ENCODE assay signal across 14 cellular contexts in genomic region chr13:111963031-111963430, GRCh38.
DNase-seq lines count a peak whose midpoint lies in the region; ATAC-seq and TF ChIP-seq lines count a peak whose summit lies in the region.
"Had no signal": no experiment of that assay in that cellular context is flagged by ENCODE, and none has a peak within 500 bp of the region (broad histone marks: within the 10 kb centered on the region; RNA-seq: fewer than 3 reads in every experiment).

No MANE protein-coding gene starts in this region.

- ATAC-seq in sciatic nerve: no peak
- ATAC-seq in upper lobe of right lung: no peak
- no peak for ATAC-seq in GM19035 (IDR thresholded peaks at IDR 0.05; ENCODE audit: unreplicated experiment)
- no peak for ATAC-seq in HG02763 (IDR thresholded peaks at IDR 0.05; ENCODE audit: unreplicated experiment)

- H3K4me3 ChIP-seq in BLaER1 treated with 17β-estradiol and CSF1 and Interleukin-3, amounts not matched to agents 10 nM and 100 nM: no peak overlapping the region
- H3K4me3 ChIP-seq in upper lobe of right lung: no peak overlapping the region

- peak overlapping the region in 6 of 11 experiments; percentile 28 to 38 (median 32); a peak in 8 of 22 replicates for H3K27ac ChIP-seq in BLaER1 treated with 17β-estradiol and CSF1 and Interleukin-3, amounts not matched to agents 10 nM and 100 nM
- no peak overlapping the region for H3K27ac ChIP-seq in upper lobe of right lung

- no peaks in the 10 kb centered on the region for H3K36me3 ChIP-seq in BLaER1 treated with 17β-estradiol and CSF1 and Interleukin-3, amounts not matched to agents 10 nM and 100 nM
- no peaks in the 10 kb centered on the region for H3K36me3 ChIP-seq in upper lobe of right lung

- peaks cover 5 to 14% (median 7%) of the 10 kb centered on the region in 11 experiments; a peak in 16 of 22 replicates for H3K9me3 ChIP-seq in BLaER1 treated with 17β-estradiol and CSF1 and Interleukin-3, amounts not matched to agents 10 nM and 100 nM (replicated peaks in 1 of 11)
- H3K9me3 ChIP-seq in upper lobe of right lung: no peaks in the 10 kb centered on the region

- H3K9ac ChIP-seq in BLaER1 treated with 17β-estradiol and CSF1 and Interleukin-3, amounts not matched to agents 10 nM and 100 nM: no peak overlapping the region

- H3K4me2 ChIP-seq in BLaER1 treated with 17β-estradiol and CSF1 and Interleukin-3, amounts not matched to agents 10 nM and 100 nM: peak overlapping the region in 10 of 11 experiments; percentile 43 to 74 (median 61); a peak in 20 of 22 replicates

- TF ChIP-seq CTCF in upper lobe of right lung (IDR thresholded peaks at IDR 0.05): no peak

- no peaks in the 10 kb centered on the region for H3K27me3 ChIP-seq in BLaER1 treated with 17β-estradiol and CSF1 and Interleukin-3, amounts not matched to agents 10 nM and 100 nM
- no peaks in the 10 kb centered on the region for H3K27me3 ChIP-seq in upper lobe of right lung

- intact Hi-C loops in sciatic nerve (cut with DNase I): no loop called here
- intact Hi-C loops in upper lobe of right lung (cut with DNase I): no loop called here

- DNase-seq in mesenteric fat pad (ENCODE audit: low spot score) (peak; percentile 78), sciatic nerve (ENCODE audit: low spot score) (peak; percentile 28), upper lobe of right lung (peak; percentile 58), CD1c-positive myeloid dendritic cell (ENCODE audit: extremely low spot score) (no peak)
- DNase-seq: Calu3; CD4-positive, alpha-beta memory T cell; COR-L47; DMS53; DMS79 treated with DMSO at 0.1 percent for 48 hours; GOT3; HCEC 1CT had no signal

- H4K20me1 ChIP-seq in BLaER1 treated with 17β-estradiol and CSF1 and Interleukin-3, amounts not matched to agents 10 nM and 100 nM: no peaks in the 10 kb centered on the region

- peaks cover 9 to 22% (median 15%) of the 10 kb centered on the region in 10 experiments; a peak in 18 of 20 replicates for H3K4me1 ChIP-seq in BLaER1 treated with 17β-estradiol and CSF1 and Interleukin-3, amounts not matched to agents 10 nM and 100 nM
- H3K4me1 ChIP-seq in upper lobe of right lung: no peaks in the 10 kb centered on the region
